In genomic region chr14:73633517-73634332, GRCh38 we compare ENCODE assay signal across 8 cellular contexts. TPM values are rescaled to one million over a fixed set of nuclear protein-coding genes. Genes with fewer than 3 reads are reported as not detected.
DNase-seq lines count a peak whose midpoint lies in the region; ATAC-seq and TF ChIP-seq lines count a peak whose summit lies in the region.

No MANE protein-coding gene starts in this region.

- CTCF ChIA-PET in CD4-positive, alpha-beta T cell (lab: Charles Lee): interaction anchor here (1.4 kb wide), 1 partner anchor 125 kb away, joined by 10 read pairs; no protein-coding TSS in a partner anchor
- CTCF ChIA-PET in HEK293 (lab: Yijun Ruan, JAX): interaction anchor here (0.6 to 2.5 kb wide), 19 partner anchors 8 to 817 kb away, joined by 3 to 25 read pairs (median 3); partner anchors contain the start of gene RIOX1

- no peaks in the 10 kb centered on the region for H3K9me3 Mint-ChIP-seq in CD4-positive, alpha-beta T cell
- no peaks in the 10 kb centered on the region for H3K9me3 Mint-ChIP-seq in activated CD4-positive, alpha-beta T cell treated with anti-CD3 and anti-CD28 coated beads, Interleukin-2, amount 10 ng/mL, durations not matched to agents 24 days and 14 days

- peaks cover 10% of the 10 kb centered on the region for H3K27me3 Mint-ChIP-seq in CD4-positive, alpha-beta T cell
- H3K27me3 Mint-ChIP-seq in activated CD4-positive, alpha-beta T cell treated with anti-CD3 and anti-CD28 coated beads, Interleukin-2, amount 10 ng/mL, durations not matched to agents 24 days and 14 days: peaks cover 26% of the 10 kb centered on the region

- POLR2A ChIA-PET in CD4-positive, alpha-beta T cell (lab: Charles Lee): interaction anchor here (0.9 to 2.1 kb wide), 6 partner anchors 11 to 143 kb away, joined by 4 to 8 read pairs (median 6); partner anchors contain the start of genes ACOT2, ACOT6, DNAL1 and RIOX1
- POLR2A ChIA-PET in HEK293 (lab: Yijun Ruan, JAX): interaction anchor here (0.7 kb wide), 1 partner anchor 741 kb away, joined by 6 read pairs; no protein-coding TSS in a partner anchor

- DNase-seq in CD4-positive, alpha-beta T cell: peak; percentile 33 to 59 (median 44)
- DNase-seq in NCI-H2227 (lab: John Stamatoyannopoulos, UW; ENCODE audit: unreplicated experiment): peak; percentile 67
- peak; percentile 87 for DNase-seq in activated CD4-positive, alpha-beta T cell treated with anti-CD3 and anti-CD28 coated beads, Interleukin-2, amount 10 ng/mL, durations not matched to agents 24 days and 14 days
- DNase-seq in colonic mucosa: peak; percentile 74
- peak; percentile 73 for DNase-seq in kidney tubule cell (ENCODE audit: low spot score)
- peak; percentile 29 to 38 for DNase-seq in stimulated activated CD4-positive, alpha-beta T cell treated with anti-CD3 and anti-CD28 coated beads, Interleukin-15, amount 100 ng/mL, for 1 hour (ENCODE audit: low read depth in 1 of 2, low spot score in 1 of 2)

- peak overlapping the region; percentile 83 for H3K4me3 Mint-ChIP-seq in CD4-positive, alpha-beta T cell
- peak overlapping the region; percentile 76 for H3K4me3 Mint-ChIP-seq in activated CD4-positive, alpha-beta T cell treated with anti-CD3 and anti-CD28 coated beads, Interleukin-2, amount 10 ng/mL, durations not matched to agents 24 days and 14 days

- peak; percentile 85 for ATAC-seq in CD4-positive, alpha-beta T cell (ENCODE audit: poor library complexity)
- no peak for ATAC-seq in GM21423 (IDR thresholded peaks at IDR 0.05; ENCODE audit: unreplicated experiment)

- intact Hi-C loops in CD4-positive, alpha-beta T cell (cut with DNase I, micrococcal nuclease): loop anchor here (1.0 to 5.0 kb wide), 4 partner anchors 63 to 460 kb away; no protein-coding TSS in a partner anchor
- intact Hi-C loops in activated CD4-positive, alpha-beta T cell treated with anti-CD3 and anti-CD28 coated beads, Interleukin-2, amount 10 ng/mL, durations not matched to agents 24 days and 14 days (cut with micrococcal nuclease): loop anchor here (1.0 to 10.0 kb wide), 3 partner anchors 125 to 339 kb away; partner anchors contain the start of gene RIOX1
- intact Hi-C loops in colonic mucosa (cut with DNase I): loop anchor here (10.0 kb wide), 1 partner anchor 129 kb away; no protein-coding TSS in a partner anchor

- TF ChIP-seq CTCF in CD4-positive, alpha-beta T cell (IDR thresholded peaks at IDR 0.05): peak; percentile 80
- TF ChIP-seq CTCF in HEK293 (tag by site-specific recombination; IDR thresholded peaks at IDR 0.05) (peak; percentile 19; the same call in 1 of the 2 replicates), colonic mucosa (IDR thresholded peaks at IDR 0.05) (peak; percentile 87)

- peaks cover 5% of the 10 kb centered on the region for H3K4me1 Mint-ChIP-seq in CD4-positive, alpha-beta T cell (ENCODE audit: low read depth)
- peaks cover 4% of the 10 kb centered on the region for H3K4me1 Mint-ChIP-seq in activated CD4-positive, alpha-beta T cell treated with anti-CD3 and anti-CD28 coated beads, Interleukin-2, amount 10 ng/mL, durations not matched to agents 24 days and 14 days

- peak overlapping the region; percentile 28 for H3K4me3 ChIP-seq in HEK293 (ENCODE audit: low read depth, low read length)
- peak overlapping the region; percentile 61 for H3K4me3 ChIP-seq in colonic mucosa

- no peaks in the 10 kb centered on the region for H3K36me3 ChIP-seq in HEK293 (ENCODE audit: control insufficient read depth in 2 of 2, insufficient read depth in 1 of 2, low read length in 2 of 2)
- H3K36me3 ChIP-seq in colonic mucosa: no peaks in the 10 kb centered on the region

- H3K9ac ChIP-seq in colonic mucosa (ENCODE audit: low read depth in 2 of 2, low read length in 2 of 2): peak overlapping the region; percentile 62 to 70

- H3K4me1 ChIP-seq in HEK293 (ENCODE audit: control insufficient read depth, insufficient read depth, low read length) (no peaks in the 10 kb centered on the region), colonic mucosa (no peaks in the 10 kb centered on the region)

- no peaks in the 10 kb centered on the region for H3K9me3 ChIP-seq in CD4-positive, alpha-beta T cell (ENCODE audit: control insufficient read depth, low read length)
- H3K9me3 ChIP-seq in HEK293 (ENCODE audit: control insufficient read depth, insufficient read depth, low read depth, low read length) (no peaks in the 10 kb centered on the region), colonic mucosa (no peaks in the 10 kb centered on the region)

- H3K27ac Mint-ChIP-seq in CD4-positive, alpha-beta T cell: no peak overlapping the region
- peak overlapping the region; percentile 41 for H3K27ac Mint-ChIP-seq in activated CD4-positive, alpha-beta T cell treated with anti-CD3 and anti-CD28 coated beads, Interleukin-2, amount 10 ng/mL, durations not matched to agents 24 days and 14 days

- no peak overlapping the region for H3K27ac ChIP-seq in CD4-positive, alpha-beta T cell (ENCODE audit: low read depth, low read length)
- H3K27ac ChIP-seq in HEK293 (ENCODE audit: extremely low read depth, low read depth, low read length) (peak overlapping the region; percentile 56; the same call in 1 of the 2 replicates), colonic mucosa (no peak overlapping the region)

- H3K27me3 ChIP-seq in CD4-positive, alpha-beta T cell (ENCODE audit: control insufficient read depth, insufficient read depth, low read length): no peaks in the 10 kb centered on the region
- H3K27me3 ChIP-seq in colonic mucosa: no peaks in the 10 kb centered on the region

- H3K36me3 Mint-ChIP-seq in CD4-positive, alpha-beta T cell (ENCODE audit: low read depth): no peaks in the 10 kb centered on the region
- no peaks in the 10 kb centered on the region for H3K36me3 Mint-ChIP-seq in activated CD4-positive, alpha-beta T cell treated with anti-CD3 and anti-CD28 coated beads, Interleukin-2, amount 10 ng/mL, durations not matched to agents 24 days and 14 days (ENCODE audit: low read depth)

TF ChIP-seq in HEK293, 187 proteins besides CTCF, POLR2A, EP300 and RAD21 (continues in another document):
- TF ChIP-seq ZBTB11 (tag by site-specific recombination; conservative IDR thresholded peaks at IDR 0.05; ENCODE audit: low read depth): no peak
- 0 out of 2 replicates have a peak, but pooled peaks have one; percentile 33 for TF ChIP-seq BCL11A (tag by site-specific recombination; IDR thresholded peaks at IDR 0.05; ENCODE audit: low read depth)
- peak; percentile 90 for TF ChIP-seq ZNF335 (tag by site-specific recombination; conservative IDR thresholded peaks at IDR 0.05)
- no peak for TF ChIP-seq ZXDB (tag by site-specific recombination; IDR thresholded peaks at IDR 0.05)
- no peak for TF ChIP-seq ZNF24 (tag by site-specific recombination; IDR thresholded peaks at IDR 0.05)
- TF ChIP-seq KLF8 (tag by site-specific recombination; IDR thresholded peaks at IDR 0.05): no peak
- no peak for TF ChIP-seq ZNF280C (tag by site-specific recombination; IDR thresholded peaks at IDR 0.05)
- TF ChIP-seq ZNF548 (tag by site-specific recombination; IDR thresholded peaks at IDR 0.05): no peak
- no peak for TF ChIP-seq ZNF140 (tag by site-specific recombination; IDR thresholded peaks at IDR 0.05)

RNA-seq across cellular contexts. Expression of gene DNAL1, which starts 11.1 kb away (rescaled TPM):
- total RNA-seq in CD4-positive, alpha-beta T cell: 1 to 10 TPM; 2.9 to 3.7 TPM
- 6.6 and 6.8 TPM in 2 replicates for total RNA-seq in activated CD4-positive, alpha-beta T cell treated with anti-CD3 and anti-CD28 coated beads, Interleukin-2, amount 10 ng/mL, durations not matched to agents 24 days and 14 days
- 1 to 10 TPM; 8.1 to 8.3 TPM for total RNA-seq in colonic mucosa

RNA-seq across cellular contexts. Expression of gene ACOT6, which starts 21.4 kb away (rescaled TPM):
- not detected for total RNA-seq in CD4-positive, alpha-beta T cell
- total RNA-seq in activated CD4-positive, alpha-beta T cell treated with anti-CD3 and anti-CD28 coated beads, Interleukin-2, amount 10 ng/mL, durations not matched to agents 24 days and 14 days: not detected in 2 replicates
- not detected for total RNA-seq in colonic mucosa

RNA-seq across cellular contexts. Expression of gene ACOT4, which starts 42.1 kb away (rescaled TPM):
- 1 to 10 TPM; 1.0 to 1.2 TPM for total RNA-seq in CD4-positive, alpha-beta T cell
- 1.3 and 1.4 TPM in 2 replicates for total RNA-seq in activated CD4-positive, alpha-beta T cell treated with anti-CD3 and anti-CD28 coated beads, Interleukin-2, amount 10 ng/mL, durations not matched to agents 24 days and 14 days
- 1 to 10 TPM; 2.9 to 3.3 TPM for total RNA-seq in colonic mucosa

Comparison
In these comparisons a context has a peak if more than half of its experiments do, and no peak if none do; other contexts are left out.
1. DNase-seq: peak in every context shown above with its lines; median percentile 87 in activated CD4-positive, alpha-beta T cell treated with anti-CD3 and anti-CD28 coated beads, Interleukin-2, amount 10 ng/mL, durations not matched to agents 24 days and 14 days; 74 in colonic mucosa; 73 in kidney tubule cell; 67 in NCI-H2227; 44 in CD4-positive, alpha-beta T cell; 34 in stimulated activated CD4-positive, alpha-beta T cell treated with anti-CD3 and anti-CD28 coated beads, Interleukin-15, amount 100 ng/mL, for 1 hour.
2. CTCF ChIP-seq: peak in every context shown above with its lines; median percentile 87 in colonic mucosa; 80 in CD4-positive, alpha-beta T cell; 19 in HEK293.